8 cellular contexts compared by ENCODE assay signal in genomic region chrX:48918644-48919340, GRCh38. TPM values are rescaled to one million over a fixed set of nuclear protein-coding genes. Genes with fewer than 3 reads are reported as not detected.
DNase-seq lines count a peak whose midpoint lies in the region; ATAC-seq and TF ChIP-seq lines count a peak whose summit lies in the region.

PIM2 (minus strand) TSS chrX:48919024; CDS start chrX:48918834, 190 bp downstream.

- POLR2A ChIA-PET in T-cell (lab: Charles Lee) = interaction anchor here (0.6 to 1.0 kb wide), 3 partner anchors 17 to 272 kb away, joined by 3 to 13 read pairs (median 4); no protein-coding TSS in a partner anchor

- no peaks in the 10 kb centered on the region for H3K27me3 ChIP-seq in adipocyte (replicated peaks; ENCODE audit: control insufficient read depth, insufficient read depth, low read length)

- H3K36me3 ChIP-seq in adipocyte (ENCODE audit: control insufficient read depth, insufficient read depth, low read length, severe bottlenecking) = peaks cover 18% of the 10 kb centered on the region
- no peaks in the 10 kb centered on the region for H3K36me3 ChIP-seq in urinary bladder (ENCODE audit: insufficient read depth)

- peak within 1 kb of the TSS; percentile 67 for H3K4me3 ChIP-seq in adipocyte (ENCODE audit: low read length)
- peak within 1 kb of the TSS; percentile 60 for H3K4me3 ChIP-seq in urinary bladder (ENCODE audit: low read depth, low read length)

- whole genome bisulfite sequencing in urinary bladder = under 1% methylated on average over 55 of the region's 55 CpGs

- H3K9ac ChIP-seq in adipocyte (ENCODE audit: low read length) = peak within 1 kb of the TSS; percentile 60

- H3K4me3 Mint-ChIP-seq in T-cell (peak within 1 kb of the TSS; percentile 86 to 97 (median 96)), progenitor cell of endocrine pancreas (ENCODE audit: low read depth) (peak within 1 kb of the TSS; percentile 78)

- H3K27ac Mint-ChIP-seq in T-cell = peak within 1 kb of the TSS; percentile 74 to 98
- peak within 1 kb of the TSS; percentile 94 for H3K27ac Mint-ChIP-seq in progenitor cell of endocrine pancreas

- peaks cover 33% of the 10 kb centered on the region for H3K36me3 Mint-ChIP-seq in T-cell
- H3K36me3 Mint-ChIP-seq in progenitor cell of endocrine pancreas (ENCODE audit: insufficient read depth) = peaks cover 5% of the 10 kb centered on the region

- H3K9me3 ChIP-seq in adipocyte (ENCODE audit: control insufficient read depth, low read length) = no peaks in the 10 kb centered on the region

- peak within 1 kb of the TSS; percentile 85 for H3K27ac ChIP-seq in urinary bladder (ENCODE audit: low read depth)

- peak; percentile 91 for DNase-seq in GM13977 (ENCODE audit: low spot score)
- DNase-seq in NCI-H146 treated with DMSO at 0.1 percent for 48 hours (lab: John Stamatoyannopoulos, UW; ENCODE audit: unreplicated experiment) = peak; percentile 91
- peak; percentile 73 to 96 (median 92) for DNase-seq in T-cell
- DNase-seq in adipocyte (ENCODE audit: low read depth) = peak; percentile 81
- DNase-seq in left cardiac atrium = peak; percentile 89
- peak; percentile 80 for DNase-seq in progenitor cell of endocrine pancreas (ENCODE audit: low spot score, unreplicated experiment)

- CTCF ChIA-PET in T-cell (lab: Charles Lee) = interaction anchor here (0.6 to 0.7 kb wide), 4 partner anchors 11 to 169 kb away, joined by 3 to 7 read pairs (median 3); no protein-coding TSS in a partner anchor

- ATAC-seq in HG02884 (IDR thresholded peaks at IDR 0.05; ENCODE audit: unreplicated experiment) (peak; percentile 56), T-cell (replicated peaks in 1 of 4) (peak; percentile 74 to 77 (median 76)), left cardiac atrium (peak; percentile 90 to 93)

- TF ChIP-seq CTCF in GM13977 (IDR thresholded peaks at IDR 0.05; ENCODE audit: extremely low read depth, insufficient read depth, missing control alignments) (no peak), progenitor cell of endocrine pancreas (IDR thresholded peaks at IDR 0.05; ENCODE audit: unreplicated experiment) (peak; percentile 11)

- H3K4me1 Mint-ChIP-seq in T-cell = peaks cover 62 to 73% (median 63%) of the 10 kb centered on the region in 3 donors
- peaks cover 19% of the 10 kb centered on the region for H3K4me1 Mint-ChIP-seq in progenitor cell of endocrine pancreas (ENCODE audit: low read depth)

- no peaks in the 10 kb centered on the region for H3K27me3 Mint-ChIP-seq in T-cell
- H3K27me3 Mint-ChIP-seq in progenitor cell of endocrine pancreas = no peaks in the 10 kb centered on the region

- intact Hi-C loops in left cardiac atrium (cut with DNase I) = no loop called here

- H3K4me1 ChIP-seq in adipocyte (ENCODE audit: control insufficient read depth, insufficient read depth, low read length) (peaks cover 16% of the 10 kb centered on the region), urinary bladder (ENCODE audit: insufficient read depth) (no peaks in the 10 kb centered on the region)

- in situ Hi-C loops in GM13977 (cut with MboI; ENCODE audit: low pct_unique_long_range_greater_than_20kb, low sequenced_read_pairs, unreplicated experiment) = no loop called here

- H3K9me3 Mint-ChIP-seq in T-cell (no peaks in the 10 kb centered on the region), progenitor cell of endocrine pancreas (ENCODE audit: low read depth) (peaks cover 8% of the 10 kb centered on the region)

RNA-seq across cellular contexts. Expression of gene PIM2, which starts in this region (rescaled TPM):
- total RNA-seq in T-cell (100 to 1,000 TPM; 152 to 325 (median 160) TPM), left cardiac atrium (1 to 10 TPM; 4.0 to 5.5 TPM), progenitor cell of endocrine pancreas (9.9 and 10.4 TPM in 2 replicates), urinary bladder (4.0 TPM)
- 8.4 TPM for polyA plus RNA-seq in urinary bladder

Comparison
In these comparisons a context has a peak if more than half of its experiments do, and no peak if none do; other contexts are left out.
1. Peak in every context shown above with its lines: DNase-seq, ATAC-seq, H3K4me3 ChIP-seq and H3K27ac ChIP-seq.
2. RNA of gene PIM2 (total RNA-seq): 152 to 325 TPM in T-cell; 9.9 to 10.4 TPM in progenitor cell of endocrine pancreas, 4.0 to 5.5 TPM in left cardiac atrium and 4.0 TPM in urinary bladder (single experiment); every median in the first group is over 10 times any median in the second.